8 cellular contexts compared by ENCODE assay signal in the genomic region with DNA sequence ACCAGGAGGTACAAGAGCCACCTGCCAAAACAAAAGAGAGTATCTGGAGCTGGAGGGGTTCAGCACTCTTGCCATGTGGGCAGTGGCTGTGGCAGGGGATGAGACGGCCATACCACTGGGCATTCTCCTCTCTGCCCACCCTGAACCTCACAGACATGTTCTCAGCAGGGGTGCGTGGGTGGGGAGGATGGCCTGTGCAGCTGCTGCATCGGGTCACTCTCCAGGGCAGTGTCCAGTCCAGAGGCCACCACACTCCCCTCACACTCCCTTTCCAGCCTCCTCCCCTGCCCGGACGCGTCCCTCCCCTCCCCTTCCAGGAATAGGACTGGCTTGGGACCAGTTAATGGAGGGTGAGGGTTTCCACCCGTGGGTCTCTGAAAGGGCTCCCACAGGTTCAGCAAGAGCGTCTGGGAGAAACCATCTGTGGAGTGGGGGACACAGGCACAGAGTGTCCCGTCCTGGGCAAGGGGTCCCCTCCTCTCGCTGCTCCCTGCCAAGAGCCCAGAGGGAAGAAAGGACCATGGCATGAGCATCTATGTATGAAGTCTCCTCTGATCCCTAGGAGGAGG. TPM values are rescaled to one million over a fixed set of nuclear protein-coding genes. Genes with fewer than 3 reads are reported as not detected.
DNase-seq lines count a peak whose midpoint lies in the region; ATAC-seq and TF ChIP-seq lines count a peak whose summit lies in the region.

No MANE protein-coding gene starts in this region.

- DNase-seq in PC-3, result no peak
- no peak for DNase-seq in SKM-1 treated with dmso at 0.1 percent for 144 hours (lab: John Stamatoyannopoulos, UW; ENCODE audit: unreplicated experiment)
- no peak for DNase-seq in WERI-Rb-1
- DNase-seq in NCI-H1105 treated with DMSO at 0.1 percent for 48 hours (lab: John Stamatoyannopoulos, UW), result no peak
- no peak for DNase-seq in HuH-7 (ENCODE audit: low spot score)

- intact Hi-C loops in PC-3 (cut with micrococcal nuclease), result loop anchor here (1.0 to 2.0 kb wide), 2 partner anchors 31 to 73 kb away; partner anchors contain the start of genes C1S and LPCAT3

- POLR2A ChIA-PET in PC-3 (lab: Charles Lee; ENCODE audit: unreplicated experiment), result no interaction called here

- H3K4me3 ChIP-seq in BLaER1 (0 out of 2 replicates have a peak overlapping the region, but pooled peaks have one; percentile 25), PC-3 (ENCODE audit: low read length) (peak overlapping the region; percentile 66), neutrophil (ENCODE audit: low read depth in 1 of 2, low read length in 1 of 2) (peak overlapping the region; percentile 51 to 59), WERI-Rb-1 (ENCODE audit: low read depth, low read length) (no peak overlapping the region)

- no peaks in the 10 kb centered on the region for H3F3A ChIP-seq in PC-3 (ENCODE audit: low read length, unreplicated experiment)

- no peaks in the 10 kb centered on the region for H3K9me2 ChIP-seq in PC-3 (replicated peaks; ENCODE audit: low read length)

- H3K27ac ChIP-seq in BLaER1 (peak overlapping the region; percentile 30; the same call in 1 of the 2 replicates), PC-3 (ENCODE audit: low read length) (no peak overlapping the region), neutrophil (peak overlapping the region; percentile 52), WERI-Rb-1 (no peak overlapping the region)

- H4K20me1 ChIP-seq in BLaER1, result no peaks in the 10 kb centered on the region
- H4K20me1 ChIP-seq in PC-3 (ENCODE audit: low read length), result no peaks in the 10 kb centered on the region

- no peaks in the 10 kb centered on the region for H3K79me2 ChIP-seq in PC-3 (ENCODE audit: low read length)

- ATAC-seq in PC-3 (peak; percentile 30), esophagus mucosa (peak; percentile 18)

- BruUV-seq in PC-3 (replicated peaks; lab: Mats Ljungman, UMichigan), result TSS peak; percentile 28

- H3K36me3 ChIP-seq in BLaER1 (no peaks in the 10 kb centered on the region), PC-3 (ENCODE audit: low read depth, low read length) (no peaks in the 10 kb centered on the region), neutrophil (peaks cover 15% of the 10 kb centered on the region), WERI-Rb-1 (no peaks in the 10 kb centered on the region)

- peak overlapping the region; percentile 75 for H3K4me2 ChIP-seq in BLaER1
- H3K4me2 ChIP-seq in PC-3 (ENCODE audit: low read length), result peak overlapping the region; percentile 88

- H3K4me1 ChIP-seq in BLaER1, result peaks cover 26% of the 10 kb centered on the region
- H3K4me1 ChIP-seq in PC-3 (ENCODE audit: insufficient read depth, low read length), result peaks cover 3% of the 10 kb centered on the region; the same call in 1 of the 2 replicates
- H3K4me1 ChIP-seq in neutrophil (ENCODE audit: control insufficient read depth in 1 of 2, insufficient read depth in 1 of 2, low read depth in 1 of 2, low read length in 1 of 2), result peaks cover 11 to 19% of the 10 kb centered on the region in 2 experiments

- no peak for TF ChIP-seq CTCF in PC-3 (conservative IDR thresholded peaks at IDR 0.05; ENCODE audit: low read depth, low read length)
- TF ChIP-seq CTCF in neutrophil (IDR thresholded peaks at IDR 0.05), result no peak
- TF ChIP-seq CTCF in WERI-Rb-1 (IDR thresholded peaks at IDR 0.05; ENCODE audit: low read depth, low read length), result no peak

- H3K9me3 ChIP-seq in BLaER1 (no peaks in the 10 kb centered on the region), PC-3 (ENCODE audit: low read length) (no peaks in the 10 kb centered on the region), neutrophil (no peaks in the 10 kb centered on the region), WERI-Rb-1 (ENCODE audit: severe bottlenecking) (no peaks in the 10 kb centered on the region)

- no peaks in the 10 kb centered on the region for H3K27me3 ChIP-seq in BLaER1
- H3K27me3 ChIP-seq in PC-3 (ENCODE audit: low read length), result no peaks in the 10 kb centered on the region
- H3K27me3 ChIP-seq in neutrophil, result no peaks in the 10 kb centered on the region
- H3K27me3 ChIP-seq in WERI-Rb-1 (ENCODE audit: insufficient read depth, low read depth, severe bottlenecking), result no peaks in the 10 kb centered on the region

- CTCF ChIA-PET in PC-3 (lab: Charles Lee), result no interaction called here

- peak overlapping the region; percentile 91 for H2AFZ ChIP-seq in PC-3 (ENCODE audit: low read length)

- H3K9ac ChIP-seq in BLaER1, result no peak overlapping the region; the same call in 1 of the 2 replicates
- H3K9ac ChIP-seq in PC-3 (ENCODE audit: low read length), result no peak overlapping the region

RNA-seq across cellular contexts. Expression of gene C1R, which starts 0.5 kb away (rescaled TPM):
- total RNA-seq in PC-3 (2014; rRNA removed) (4.4 and 9.6 TPM in 2 replicates), esophagus mucosa (76.2 TPM)

RNA-seq across cellular contexts. Expression of gene C1RL, which starts 17.3 kb away (rescaled TPM):
- total RNA-seq in PC-3 (2014; rRNA removed) (8.2 and 8.9 TPM in 2 replicates), esophagus mucosa (22.7 TPM)

RNA-seq across cellular contexts. Expression of gene C1S, which starts 31.2 kb away (rescaled TPM):
- total RNA-seq in PC-3 (2014; rRNA removed), result 2.1 and 2.9 TPM in 2 replicates
- 36.5 TPM for total RNA-seq in esophagus mucosa

RNA-seq across cellular contexts. Expression of gene RBP5, which starts 36.9 kb away (rescaled TPM):
- total RNA-seq in PC-3 (2014; rRNA removed) (not detected in 2 replicates), esophagus mucosa (0.76 TPM)

RNA-seq across cellular contexts. Expression of gene CLSTN3, which starts 38.4 kb away (rescaled TPM):
- total RNA-seq in PC-3 (2014; rRNA removed) (10.9 and 14.2 TPM in 2 replicates), esophagus mucosa (12.8 TPM)

Comparison
In these comparisons a context has a peak if more than half of its experiments do, and no peak if none do; other contexts are left out.
1. H3K27ac ChIP-seq: peak in BLaER1 (single experiment) and neutrophil (single experiment); none in PC-3 (single experiment) and WERI-Rb-1 (single experiment).